Comparison of ENCODE assay signal across 14 cellular contexts in the genomic region with DNA sequence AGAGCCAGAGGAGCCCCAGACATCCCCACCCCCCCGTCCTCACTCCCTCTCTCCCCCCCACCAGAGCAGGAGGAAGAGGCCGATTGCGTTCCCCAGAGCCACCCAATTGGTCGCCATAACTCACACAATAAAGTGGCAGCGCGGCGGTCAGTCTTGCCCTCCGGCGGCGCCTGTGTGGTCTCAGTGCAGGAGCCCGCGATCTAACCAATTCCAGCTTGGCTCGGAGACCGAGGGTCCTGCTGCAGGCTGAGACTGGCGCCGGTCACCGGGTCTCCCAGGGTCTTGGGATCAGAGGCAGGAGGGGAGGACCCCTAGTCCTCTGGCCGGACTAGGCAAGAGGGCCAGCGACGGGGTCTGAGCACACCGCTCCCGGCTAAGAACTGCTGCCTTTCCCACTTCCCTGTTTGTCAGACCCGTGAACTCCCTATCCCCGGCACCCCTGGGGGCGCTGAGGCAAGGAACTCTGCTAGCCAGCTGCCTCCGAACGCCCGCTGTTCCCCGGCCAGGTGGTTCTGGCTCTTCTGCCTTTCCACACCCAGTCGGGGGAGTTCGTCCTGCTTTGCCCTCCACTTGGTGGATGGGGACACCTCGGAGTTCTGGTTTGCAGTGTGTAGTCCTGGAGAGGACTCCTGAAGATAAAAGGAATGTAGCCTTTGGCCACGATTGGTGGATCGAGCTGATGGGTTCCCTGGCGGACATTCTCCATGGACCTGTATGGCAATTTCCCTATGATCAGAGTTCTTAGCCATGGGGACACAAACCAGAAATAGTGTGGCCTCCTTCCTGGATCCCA. TPM values are rescaled to one million over a fixed set of nuclear protein-coding genes. Genes with fewer than 3 reads are reported as not detected.
DNase-seq lines count a peak whose midpoint lies in the region; ATAC-seq and TF ChIP-seq lines count a peak whose summit lies in the region.
"Had no signal": no experiment of that assay in that cellular context is flagged by ENCODE, and none has a peak within 500 bp of the region (broad histone marks: within the 10 kb centered on the region; RNA-seq: fewer than 3 reads in every experiment).

No MANE protein-coding gene starts in this region.

- H3K36me3 ChIP-seq in SJSA1: no peaks in the 10 kb centered on the region
- H3K36me3 ChIP-seq in mesendoderm (ENCODE audit: control insufficient read depth, insufficient read depth, low read length): no peaks in the 10 kb centered on the region
- H3K36me3 ChIP-seq: adrenal gland had no signal

- H2BK12ac ChIP-seq in H9 (ENCODE audit: insufficient read length, low read depth, low read length): no peak overlapping the region

- H3K27ac ChIP-seq in H9 (ENCODE audit: insufficient read length, low read depth, low read length): no peak overlapping the region
- H3K27ac ChIP-seq in SJSA1: no peak overlapping the region
- no peak overlapping the region for H3K27ac ChIP-seq in mesendoderm (ENCODE audit: low read depth, low read length)
- H3K27ac ChIP-seq: adrenal gland had no signal

- H3K27me3 ChIP-seq in H9 (ENCODE audit: insufficient read depth, low read length) (peaks cover 87% of the 10 kb centered on the region), SJSA1 (replicated peaks) (peaks cover 41% of the 10 kb centered on the region), mesendoderm (ENCODE audit: insufficient read depth, low read length, poor library complexity) (peaks cover 76% of the 10 kb centered on the region)

- H2BK120ac ChIP-seq in H9 (ENCODE audit: low read depth, low read length, poor library complexity, severe bottlenecking) (no peak overlapping the region), mesendoderm (ENCODE audit: low read depth, low read length) (no peak overlapping the region)

- H2BK20ac ChIP-seq in H9 (ENCODE audit: low read depth, low read length, poor library complexity, severe bottlenecking): no peak overlapping the region

- H2BK5ac ChIP-seq in H9 (ENCODE audit: insufficient read length, low read length): no peak overlapping the region
- no peak overlapping the region for H2BK5ac ChIP-seq in mesendoderm (ENCODE audit: low read length)

- DNase-seq in COR-L47 (lab: John Stamatoyannopoulos, UW) (peak; percentile 69), H9 (peak; percentile 75), SJSA1 (ENCODE audit: low read depth in 1 of 2, low spot score in 2 of 2) (peak; percentile 46 to 64), mesendoderm (no peak), RPMI8226 (no peak), C1 segment of cervical spinal cord (lab: John Stamatoyannopoulos, UW) (no peak)
- no peak for DNase-seq in activated T-helper 2 cell treated with anti-CD3 and anti-CD28 coated beads, Interferon-gamma antibody, Interleukin-2, Interleukin-4, amounts not matched to agents 10 μg/mL and 5 μg/mL and 100 μg/mL, durations not matched to agents 14 hours and 24 hours and 36 hours (ENCODE audit: low spot score)
- DNase-seq: left ventricle myocardium superior, NCI-H1436 had no signal

- no peak overlapping the region for H3K27ac Mint-ChIP-seq in H9
- no peak overlapping the region for H3K27ac Mint-ChIP-seq in activated T-helper 2 cell treated with anti-CD3 and anti-CD28 coated beads, Interferon-gamma antibody, Interleukin-2, Interleukin-4, amounts not matched to agents 10 μg/mL and 5 μg/mL and 100 μg/mL, durations not matched to agents 14 hours and 24 hours and 36 hours

- WGBS in H9 (ENCODE audit: extremely low coverage, insufficient read length, low lambda C conversion rate): no CpG with 5 or more reads among the region's 35 CpGs
- WGBS in mesendoderm (ENCODE audit: extremely low coverage, insufficient coverage, low lambda C conversion rate): no CpG with 5 or more reads among the region's 35 CpGs

- no peaks in the 10 kb centered on the region; a peak in 1 of 7 replicates for H3K36me3 Mint-ChIP-seq in H9 (ENCODE audit: insufficient read depth in 1 of 3, low read depth in 3 of 3)
- H3K36me3 Mint-ChIP-seq in activated T-helper 2 cell treated with anti-CD3 and anti-CD28 coated beads, Interferon-gamma antibody, Interleukin-2, Interleukin-4, amounts not matched to agents 10 μg/mL and 5 μg/mL and 100 μg/mL, durations not matched to agents 14 hours and 24 hours and 36 hours (ENCODE audit: low read depth): no peaks in the 10 kb centered on the region

- H2AK5ac ChIP-seq in H9 (ENCODE audit: insufficient read length, low read length): no peak overlapping the region
- H2AK5ac ChIP-seq in mesendoderm (ENCODE audit: low read length): no peak overlapping the region

- H3K23ac ChIP-seq in H9 (ENCODE audit: insufficient read length, low read depth, low read length): no peak overlapping the region
- H3K23ac ChIP-seq in mesendoderm (ENCODE audit: low read length): no peak overlapping the region

- H3K18ac ChIP-seq in H9 (ENCODE audit: insufficient read length, low read depth, low read length) (no peak overlapping the region), mesendoderm (ENCODE audit: low read length) (no peak overlapping the region)

- H3K4ac ChIP-seq in H9 (ENCODE audit: low read depth, low read length): no peak overlapping the region
- no peak overlapping the region for H3K4ac ChIP-seq in mesendoderm (ENCODE audit: low read depth, low read length)

- H3K4me3 Mint-ChIP-seq in H9: peak overlapping the region in 1 of 2 experiments; percentile 76; a peak in 3 of 5 replicates
- no peak overlapping the region for H3K4me3 Mint-ChIP-seq in activated T-helper 2 cell treated with anti-CD3 and anti-CD28 coated beads, Interferon-gamma antibody, Interleukin-2, Interleukin-4, amounts not matched to agents 10 μg/mL and 5 μg/mL and 100 μg/mL, durations not matched to agents 14 hours and 24 hours and 36 hours (ENCODE audit: low read depth)

- H3K23me2 ChIP-seq in H9 (ENCODE audit: insufficient read length, low read depth, low read length, poor library complexity, severe bottlenecking): peaks cover 5% of the 10 kb centered on the region

- no peak overlapping the region for H4K91ac ChIP-seq in H9 (ENCODE audit: insufficient read length, low read depth, low read length)

- ATAC-seq in HG02678 (IDR thresholded peaks at IDR 0.05; ENCODE audit: unreplicated experiment): no peak

- H3K9ac ChIP-seq in H9 (ENCODE audit: extremely low read depth, insufficient read length, low read length) (no peak overlapping the region), mesendoderm (ENCODE audit: low read length) (peak overlapping the region; percentile 8)

- H3K9me3 ChIP-seq in H9 (ENCODE audit: control insufficient read depth, low read depth, low read length) (no peaks in the 10 kb centered on the region), SJSA1 (replicated peaks) (no peaks in the 10 kb centered on the region; the same call in 1 of the 2 replicates)
- H3K9me3 ChIP-seq: adrenal gland had no signal

- no peaks in the 10 kb centered on the region for H3K79me1 ChIP-seq in H9 (ENCODE audit: insufficient read depth, low read depth, low read length, poor library complexity, severe bottlenecking)
- H3K79me1 ChIP-seq in mesendoderm (ENCODE audit: low read length): no peaks in the 10 kb centered on the region

- H3K4me1 ChIP-seq in H9 (ENCODE audit: insufficient read depth, low read length) (peaks cover 3% of the 10 kb centered on the region; the same call in 1 of the 2 replicates), SJSA1 (replicated peaks) (peaks cover 23% of the 10 kb centered on the region), mesendoderm (ENCODE audit: control insufficient read depth, low read depth, low read length) (peaks cover 4% of the 10 kb centered on the region)

- no peaks in the 10 kb centered on the region for H4K20me1 ChIP-seq in H9 (ENCODE audit: control insufficient read depth, insufficient read depth, insufficient read length)

- H3K79me2 ChIP-seq in H9 (ENCODE audit: insufficient read depth, low read length): no peaks in the 10 kb centered on the region
- H3K79me2 ChIP-seq in mesendoderm (ENCODE audit: control insufficient read depth, insufficient read depth, low read length): no peaks in the 10 kb centered on the region

- peaks cover 99% of the 10 kb centered on the region for H3K27me3 Mint-ChIP-seq in H9 (ENCODE audit: low read depth)
- H3K27me3 Mint-ChIP-seq in activated T-helper 2 cell treated with anti-CD3 and anti-CD28 coated beads, Interferon-gamma antibody, Interleukin-2, Interleukin-4, amounts not matched to agents 10 μg/mL and 5 μg/mL and 100 μg/mL, durations not matched to agents 14 hours and 24 hours and 36 hours (ENCODE audit: low read depth): peaks cover 93% of the 10 kb centered on the region

- H2AFZ ChIP-seq in H9 (ENCODE audit: low read length): no peak overlapping the region

- H4K5ac ChIP-seq in H9 (ENCODE audit: insufficient read length, low read depth, low read length) (no peak overlapping the region), mesendoderm (ENCODE audit: low read length) (no peak overlapping the region)

- intact Hi-C loops in activated T-helper 2 cell treated with anti-CD3 and anti-CD28 coated beads, Interferon-gamma antibody, Interleukin-2, Interleukin-4, amounts not matched to agents 10 μg/mL and 5 μg/mL and 100 μg/mL, durations not matched to agents 14 hours and 24 hours and 36 hours (cut with micrococcal nuclease): loop anchor here (5.0 kb wide), 1 partner anchor 34 kb away; no protein-coding TSS in a partner anchor

- TF ChIP-seq CTCF in H9 (conservative IDR thresholded peaks at IDR 0.05): no peak

- peak overlapping the region; percentile 46 for H3K4me3 ChIP-seq in SJSA1
- H3K4me3 ChIP-seq in mesendoderm (ENCODE audit: low read length): no peak overlapping the region
- H3K4me3 ChIP-seq: adrenal gland had no signal

- H3K14ac ChIP-seq in H9 (ENCODE audit: insufficient read depth, low read length): no peak overlapping the region

- peaks cover 5 to 27% of the 10 kb centered on the region in 2 experiments for H3K9me3 Mint-ChIP-seq in H9
- no peaks in the 10 kb centered on the region for H3K9me3 Mint-ChIP-seq in activated T-helper 2 cell treated with anti-CD3 and anti-CD28 coated beads, Interferon-gamma antibody, Interleukin-2, Interleukin-4, amounts not matched to agents 10 μg/mL and 5 μg/mL and 100 μg/mL, durations not matched to agents 14 hours and 24 hours and 36 hours

- H2BK15ac ChIP-seq in H9 (ENCODE audit: low read depth, low read length) (no peak overlapping the region), mesendoderm (replicated peaks; ENCODE audit: low read depth) (no peak overlapping the region)

- peak overlapping the region; percentile 63 for H3K4me2 ChIP-seq in H9 (ENCODE audit: insufficient read depth, insufficient read length, low read length)
- H3K4me2 ChIP-seq in mesendoderm (ENCODE audit: low read length): peak overlapping the region; percentile 61

- no peak overlapping the region for H3K56ac ChIP-seq in H9 (ENCODE audit: insufficient read length, low read depth, low read length)
- peak overlapping the region; percentile 36 for H3K56ac ChIP-seq in mesendoderm (ENCODE audit: low read length)

- peaks cover 24 to 32% of the 10 kb centered on the region in 2 experiments for H3K4me1 Mint-ChIP-seq in H9
- peaks cover 15% of the 10 kb centered on the region for H3K4me1 Mint-ChIP-seq in activated T-helper 2 cell treated with anti-CD3 and anti-CD28 coated beads, Interferon-gamma antibody, Interleukin-2, Interleukin-4, amounts not matched to agents 10 μg/mL and 5 μg/mL and 100 μg/mL, durations not matched to agents 14 hours and 24 hours and 36 hours (ENCODE audit: low read depth)

- no peak overlapping the region for H3T11ph ChIP-seq in H9 (ENCODE audit: low read length)

- H4K8ac ChIP-seq in H9 (replicated peaks; ENCODE audit: insufficient read length, low read depth, low read length) (no peak overlapping the region), mesendoderm (ENCODE audit: low read depth, low read length) (no peak overlapping the region)

RNA-seq across cellular contexts. Expression of gene HOXD12, which starts 1.0 kb away (rescaled TPM):
- not detected in 2 replicates for total RNA-seq in H9 (2021)
- total RNA-seq in SJSA1 (2014; rRNA removed; shearing (Covaris generic)): 0.13 TPM in 1 of 2 replicates, not detected in the other
- not detected for polyA plus RNA-seq in mesendoderm (2013, experiment 1 of 2)
- not detected for polyA plus RNA-seq in mesendoderm (2013, experiment 2 of 2)
- not detected in 2 replicates for total RNA-seq in activated T-helper 2 cell treated with anti-CD3 and anti-CD28 coated beads, Interferon-gamma antibody, Interleukin-2, Interleukin-4, amounts not matched to agents 10 μg/mL and 5 μg/mL and 100 μg/mL, durations not matched to agents 14 hours and 24 hours and 36 hours
- total RNA-seq: adrenal gland; frontal cortex; left ventricle myocardium superior; occipital lobe; T-helper 2 cell treated with Interferon-gamma antibody and Interleukin-4, amounts not matched to agents 100 ng/mL and 5 ng/mL, for 36 hours had no signal
- polyA plus RNA-seq: adrenal gland had no signal

RNA-seq across cellular contexts. Expression of gene HOXD13, which starts 6.0 kb away (rescaled TPM):
- not detected in 2 replicates for total RNA-seq in H9 (2021)
- 0.06 and 0.50 TPM in 2 replicates for total RNA-seq in SJSA1 (2014; rRNA removed; shearing (Covaris generic))
- polyA plus RNA-seq in mesendoderm (2013, experiment 1 of 2): 0.18 TPM
- 0.10 TPM for polyA plus RNA-seq in mesendoderm (2013, experiment 2 of 2)
- not detected in 2 replicates for total RNA-seq in activated T-helper 2 cell treated with anti-CD3 and anti-CD28 coated beads, Interferon-gamma antibody, Interleukin-2, Interleukin-4, amounts not matched to agents 10 μg/mL and 5 μg/mL and 100 μg/mL, durations not matched to agents 14 hours and 24 hours and 36 hours
- total RNA-seq: adrenal gland; frontal cortex; left ventricle myocardium superior; occipital lobe; T-helper 2 cell treated with Interferon-gamma antibody and Interleukin-4, amounts not matched to agents 100 ng/mL and 5 ng/mL, for 36 hours had no signal
- polyA plus RNA-seq: adrenal gland had no signal

RNA-seq across cellular contexts. Expression of gene HOXD11, which starts 8.5 kb away (rescaled TPM):
- total RNA-seq in H9 (2021): not detected in 2 replicates
- total RNA-seq in SJSA1 (2014; rRNA removed; shearing (Covaris generic)): not detected in 2 replicates
- 0.08 TPM for polyA plus RNA-seq in mesendoderm (2013, experiment 1 of 2)
- 0.08 TPM for polyA plus RNA-seq in mesendoderm (2013, experiment 2 of 2)
- not detected in 2 replicates for total RNA-seq in activated T-helper 2 cell treated with anti-CD3 and anti-CD28 coated beads, Interferon-gamma antibody, Interleukin-2, Interleukin-4, amounts not matched to agents 10 μg/mL and 5 μg/mL and 100 μg/mL, durations not matched to agents 14 hours and 24 hours and 36 hours
- total RNA-seq: adrenal gland; frontal cortex; left ventricle myocardium superior; occipital lobe; T-helper 2 cell treated with Interferon-gamma antibody and Interleukin-4, amounts not matched to agents 100 ng/mL and 5 ng/mL, for 36 hours had no signal
- polyA plus RNA-seq: adrenal gland had no signal

RNA-seq across cellular contexts. Expression of gene EVX2, which starts 14.8 kb away (rescaled TPM):
- not detected in 2 replicates for total RNA-seq in H9 (2021)
- not detected in 2 replicates for total RNA-seq in SJSA1 (2014; rRNA removed; shearing (Covaris generic))
- 0.01 TPM for polyA plus RNA-seq in mesendoderm (2013, experiment 1 of 2)
- polyA plus RNA-seq in mesendoderm (2013, experiment 2 of 2): not detected
- not detected in 2 replicates for total RNA-seq in activated T-helper 2 cell treated with anti-CD3 and anti-CD28 coated beads, Interferon-gamma antibody, Interleukin-2, Interleukin-4, amounts not matched to agents 10 μg/mL and 5 μg/mL and 100 μg/mL, durations not matched to agents 14 hours and 24 hours and 36 hours
- total RNA-seq: adrenal gland; frontal cortex; left ventricle myocardium superior; occipital lobe; T-helper 2 cell treated with Interferon-gamma antibody and Interleukin-4, amounts not matched to agents 100 ng/mL and 5 ng/mL, for 36 hours had no signal
- polyA plus RNA-seq: adrenal gland had no signal

RNA-seq across cellular contexts. Expression of gene HOXD10, which starts 18.0 kb away (rescaled TPM):
- total RNA-seq in H9 (2021): not detected in 2 replicates
- total RNA-seq in SJSA1 (2014; rRNA removed; shearing (Covaris generic)): not detected in 2 replicates
- polyA plus RNA-seq in mesendoderm (2013, experiment 1 of 2): not detected
- not detected for polyA plus RNA-seq in mesendoderm (2013, experiment 2 of 2)
- not detected in 2 replicates for total RNA-seq in activated T-helper 2 cell treated with anti-CD3 and anti-CD28 coated beads, Interferon-gamma antibody, Interleukin-2, Interleukin-4, amounts not matched to agents 10 μg/mL and 5 μg/mL and 100 μg/mL, durations not matched to agents 14 hours and 24 hours and 36 hours
- total RNA-seq: frontal cortex; left ventricle myocardium superior; occipital lobe; T-helper 2 cell treated with Interferon-gamma antibody and Interleukin-4, amounts not matched to agents 100 ng/mL and 5 ng/mL, for 36 hours had no signal

Comparison
In these comparisons a context has a peak if more than half of its experiments do, and no peak if none do; other contexts are left out.
1. DNase-seq: peak in COR-L47 (single experiment), H9 (single experiment) and SJSA1 (2 of 2); none in mesendoderm (single experiment), RPMI8226 (single experiment), activated T-helper 2 cell treated with anti-CD3 and anti-CD28 coated beads, Interferon-gamma antibody, Interleukin-2, Interleukin-4, amounts not matched to agents 10 μg/mL and 5 μg/mL and 100 μg/mL, durations not matched to agents 14 hours and 24 hours and 36 hours (single experiment) and C1 segment of cervical spinal cord (0 of 14).